In the genomic region with DNA sequence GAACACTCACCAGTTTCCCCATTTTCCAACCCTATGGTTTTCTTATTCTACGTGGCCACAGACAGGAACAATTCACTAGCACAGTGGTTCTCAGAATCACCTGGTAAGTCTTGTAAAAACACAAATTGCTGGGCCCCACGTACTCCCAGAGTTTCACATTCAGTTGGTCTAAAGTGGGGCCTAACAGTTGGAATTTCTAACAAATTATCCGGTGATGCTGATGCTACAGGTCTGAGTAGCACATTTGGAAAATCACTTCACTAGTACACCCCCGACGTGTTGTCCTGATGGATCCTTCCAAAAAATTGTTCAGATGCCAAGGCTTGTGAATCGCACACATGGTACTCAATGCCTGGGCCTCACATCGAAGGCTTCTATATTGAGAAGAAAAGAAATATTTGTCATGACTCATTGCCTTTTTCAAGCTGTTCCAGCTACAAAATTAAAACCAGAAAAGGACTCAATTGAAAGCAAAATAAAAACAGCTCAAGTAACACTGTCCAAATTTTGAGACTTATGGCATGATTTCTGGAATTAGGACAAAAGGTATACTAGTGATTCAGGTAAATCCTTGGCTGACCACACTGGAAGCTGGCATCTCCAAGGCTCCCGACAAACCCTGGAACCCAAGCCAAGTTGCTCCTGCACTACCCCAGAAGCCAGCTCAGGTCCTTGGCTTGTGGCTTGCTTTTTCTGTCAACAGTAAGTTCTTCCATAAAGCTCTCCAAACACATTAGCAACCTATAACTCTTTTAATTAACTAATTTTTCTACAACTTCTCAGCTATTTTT, we compare ENCODE assay signal across 10 cellular contexts. TPM values are rescaled to one million over a fixed set of nuclear protein-coding genes. Genes with fewer than 3 reads are reported as not detected.
A peak's percentile ranks its signal among the peaks of the same experiment; 100 is the strongest.
DNase-seq lines count a peak whose midpoint lies in the region; ATAC-seq and TF ChIP-seq lines count a peak whose summit lies in the region.
"Had no signal": no experiment of that assay in that cellular context is flagged by ENCODE, and none has a peak within 500 bp of the region (broad histone marks: within the 10 kb centered on the region; RNA-seq: fewer than 3 reads in every experiment).

No MANE protein-coding gene starts in this region.

- peak overlapping the region; percentile 82 for H3K27ac Mint-ChIP-seq in activated CD4-positive, alpha-beta T cell treated with anti-CD3 and anti-CD28 coated beads, Interleukin-2, amount 10 ng/mL, durations not matched to agents 7 days and 5 days

- H3K27me3 Mint-ChIP-seq in activated CD4-positive, alpha-beta T cell treated with anti-CD3 and anti-CD28 coated beads, Interleukin-2, amount 10 ng/mL, durations not matched to agents 7 days and 5 days, result no peaks in the 10 kb centered on the region

- H3K4me1 Mint-ChIP-seq in activated CD4-positive, alpha-beta T cell treated with anti-CD3 and anti-CD28 coated beads, Interleukin-2, amount 10 ng/mL, durations not matched to agents 7 days and 5 days, result peaks cover 43% of the 10 kb centered on the region

- no peaks in the 10 kb centered on the region for H3K9me3 ChIP-seq in tibial nerve

- no peak for DNase-seq in activated CD4-positive, alpha-beta T cell treated with anti-CD3 and anti-CD28 coated beads, Interleukin-2, amount 10 ng/mL, durations not matched to agents 7 days and 5 days
- no peak for DNase-seq in activated CD4-positive, alpha-beta T cell treated with anti-CD3 and anti-CD28 coated beads, Interleukin-2, amount 50 U/mL, for 4 hours
- peak; percentile 90 for DNase-seq in foreskin melanocyte
- DNase-seq in tibial nerve (ENCODE audit: low spot score in 2 of 2), result no peak
- no peak for DNase-seq in SW480 (ENCODE audit: low spot score)
- DNase-seq: activated naive CD4-positive, alpha-beta T cell treated with anti-CD3 and anti-CD28 coated beads, Interleukin-2, amount 10 ng/mL, durations not matched to agents 7 days and 5 days had no signal

- peaks cover 25% of the 10 kb centered on the region for H3K36me3 Mint-ChIP-seq in activated CD4-positive, alpha-beta T cell treated with anti-CD3 and anti-CD28 coated beads, Interleukin-2, amount 10 ng/mL, durations not matched to agents 7 days and 5 days (ENCODE audit: low read depth)

- no peak for ATAC-seq in GM19328 (IDR thresholded peaks at IDR 0.05; ENCODE audit: unreplicated experiment)
- ATAC-seq in HG02588 (IDR thresholded peaks at IDR 0.05; ENCODE audit: unreplicated experiment), result no peak

- H3K27me3 ChIP-seq in tibial nerve, result no peaks in the 10 kb centered on the region

- peaks cover 0 to 70% (median 32%) of the 10 kb centered on the region in 4 donors for H3K4me1 ChIP-seq in tibial nerve

- peak overlapping the region; percentile 32 for H3K4me3 ChIP-seq in WI38 (ENCODE audit: low read depth, low read length)
- peak overlapping the region in 1 of 4 donors; percentile 11 for H3K4me3 ChIP-seq in tibial nerve

- H3K4me3 Mint-ChIP-seq in activated CD4-positive, alpha-beta T cell treated with anti-CD3 and anti-CD28 coated beads, Interleukin-2, amount 10 ng/mL, durations not matched to agents 7 days and 5 days, result no peak overlapping the region
- H3K4me3 Mint-ChIP-seq: activated naive CD4-positive, alpha-beta T cell treated with anti-CD3 and anti-CD28 coated beads, Interleukin-2, amount 10 ng/mL, durations not matched to agents 7 days and 5 days had no signal

- TF ChIP-seq EP300 in tibial nerve (IDR thresholded peaks at IDR 0.05), result peak in 1 of 2 donors; percentile 69

- TF ChIP-seq CTCF in WI38 (IDR thresholded peaks at IDR 0.05; ENCODE audit: low read depth, low read length), result no peak
- no peak for TF ChIP-seq CTCF in tibial nerve (IDR thresholded peaks at IDR 0.05)

- H3K27ac ChIP-seq in tibial nerve, result peak overlapping the region; percentile 37 to 96 (median 72)
- H3K27ac ChIP-seq: C4-2B had no signal

- POLR2A ChIA-PET in activated CD4-positive, alpha-beta T cell treated with anti-CD3 and anti-CD28 coated beads, Interleukin-2, amount 10 ng/mL, durations not matched to agents 7 days and 5 days (lab: Charles Lee), result interaction anchor here (0.7 to 1.1 kb wide), 3 partner anchors 14 to 420 kb away, joined by 3 to 8 read pairs (median 3); no protein-coding TSS in a partner anchor

- no peaks in the 10 kb centered on the region for H3K9me3 Mint-ChIP-seq in activated CD4-positive, alpha-beta T cell treated with anti-CD3 and anti-CD28 coated beads, Interleukin-2, amount 10 ng/mL, durations not matched to agents 7 days and 5 days
- H3K9me3 Mint-ChIP-seq: activated naive CD4-positive, alpha-beta T cell treated with anti-CD3 and anti-CD28 coated beads, Interleukin-2, amount 10 ng/mL, durations not matched to agents 7 days and 5 days had no signal

- no peak for TF ChIP-seq POLR2A in tibial nerve (IDR thresholded peaks at IDR 0.05)

- WGBS in tibial nerve, 2 donors, result 16 to 18% methylated on average over 8 of the region's 8 CpGs

- H3K36me3 ChIP-seq in tibial nerve, result no peaks in the 10 kb centered on the region

- CTCF ChIA-PET in activated CD4-positive, alpha-beta T cell treated with anti-CD3 and anti-CD28 coated beads, Interleukin-2, amount 10 ng/mL, durations not matched to agents 7 days and 5 days (lab: Charles Lee), result interaction anchor here (1.4 to 2.6 kb wide), 3 partner anchors 12 to 15 kb away, joined by 5 to 8 read pairs (median 7); partner anchors contain the start of genes TRDMT1 and VIM

RNA-seq across cellular contexts. Expression of gene VIM, which starts 12.9 kb away (rescaled TPM):
- 1,000 to 10,000 TPM; 2,713 to 2,904 TPM for total RNA-seq in activated CD4-positive, alpha-beta T cell treated with anti-CD3 and anti-CD28 coated beads, Interleukin-2, amount 10 ng/mL, durations not matched to agents 7 days and 5 days
- 1,000 to 10,000 TPM; 6,350 to 8,587 (median 8,002) TPM for total RNA-seq in tibial nerve

RNA-seq across cellular contexts. Expression of gene TRDMT1, which starts 13.7 kb away (rescaled TPM):
- 10 to 100 TPM; 14.1 to 17.2 TPM for total RNA-seq in activated CD4-positive, alpha-beta T cell treated with anti-CD3 and anti-CD28 coated beads, Interleukin-2, amount 10 ng/mL, durations not matched to agents 7 days and 5 days
- total RNA-seq in tibial nerve, result 10 to 100 TPM; 12.9 to 17.5 (median 16.0) TPM
